In genomic region chr11:103433380-103433779, GRCh38 we compare ENCODE assay signal across 15 cellular contexts.
DNase-seq lines count a peak whose midpoint lies in the region; ATAC-seq and TF ChIP-seq lines count a peak whose summit lies in the region.
"Had no signal": no experiment of that assay in that cellular context is flagged by ENCODE, and none has a peak within 500 bp of the region (broad histone marks: within the 10 kb centered on the region; RNA-seq: fewer than 3 reads in every experiment).

No MANE protein-coding gene starts in this region.

- no peak overlapping the region for H3K27ac ChIP-seq in osteoblast (ENCODE audit: low read depth, low read length)
- H3K27ac ChIP-seq: gastrocnemius medialis, upper lobe of right lung had no signal

- no peaks in the 10 kb centered on the region for H4K20me1 ChIP-seq in osteoblast (ENCODE audit: insufficient read depth, low read length)

- no peaks in the 10 kb centered on the region for H3K36me3 ChIP-seq in osteoblast (ENCODE audit: insufficient read depth, low read length)
- H3K36me3 ChIP-seq: gastrocnemius medialis, upper lobe of right lung had no signal

- no peaks in the 10 kb centered on the region for H3K9me3 ChIP-seq in osteoblast (ENCODE audit: low read depth, low read length)
- H3K9me3 ChIP-seq: Caco-2, gastrocnemius medialis, upper lobe of right lung had no signal

- H3K79me2 ChIP-seq in osteoblast (ENCODE audit: insufficient read depth, low read length) = no peaks in the 10 kb centered on the region

- H3K4me1 ChIP-seq in osteoblast (ENCODE audit: insufficient read depth, low read length) = peaks cover 11% of the 10 kb centered on the region
- H3K4me1 ChIP-seq: Caco-2, gastrocnemius medialis, upper lobe of right lung had no signal

- TF ChIP-seq CTCF in epithelial cell of proximal tubule (conservative IDR thresholded peaks at IDR 0.05; ENCODE audit: low read depth, low read length) (no peak), osteoblast (IDR thresholded peaks at IDR 0.05; ENCODE audit: extremely low read depth, low read depth, low read length) (no peak)

- no peaks in the 10 kb centered on the region for H3K27me3 ChIP-seq in osteoblast (ENCODE audit: insufficient read depth, low read length)
- H3K27me3 ChIP-seq: gastrocnemius medialis, upper lobe of right lung had no signal

- no peak overlapping the region for H2AFZ ChIP-seq in osteoblast (ENCODE audit: low read length)

- ATAC-seq in activated CD4-positive, CD25-positive, alpha-beta regulatory T cell treated with anti-CD3 and anti-CD28 coated beads, Interleukin-2, amount 50 U/mL, for 24 hours = no peak
- ATAC-seq: activated CD8-positive, alpha-beta memory T cell treated with anti-CD3 and anti-CD28 coated beads, Interleukin-2, amount 10 ng/mL, durations not matched to agents 7 days and 5 days; gastrocnemius medialis; upper lobe of right lung had no signal

- DNase-seq in GM04504 (ENCODE audit: low read depth) = peak; percentile 74
- DNase-seq in RKO (ENCODE audit: low spot score) = peak; percentile 87
- DNase-seq in epithelial cell of proximal tubule (ENCODE audit: low read depth) = peak; percentile 23
- peak; percentile 89 for DNase-seq in osteoblast (ENCODE audit: insufficient read length, low spot score, missing footprints)
- no peak for DNase-seq in superior temporal gyrus (ENCODE audit: extremely low spot score)
- DNase-seq in UCSD-AML1 (lab: John Stamatoyannopoulos, UW; ENCODE audit: unreplicated experiment) = no peak
- no peak for DNase-seq in iPS-NIHi11 (ENCODE audit: low spot score)
- DNase-seq: activated CD8-positive, alpha-beta memory T cell treated with anti-CD3 and anti-CD28 coated beads, Interleukin-2, amount 10 ng/mL, durations not matched to agents 7 days and 5 days; amygdala; Caco-2; gastrocnemius medialis; NCI-H774; retina; upper lobe of right lung had no signal

- no peak overlapping the region for H3K4me2 ChIP-seq in osteoblast (ENCODE audit: insufficient read depth, low read length)

- H3K4me3 ChIP-seq in epithelial cell of proximal tubule (ENCODE audit: low read depth, low read length) = no peak overlapping the region
- no peak overlapping the region for H3K4me3 ChIP-seq in osteoblast (ENCODE audit: insufficient read depth, low read length)
- H3K4me3 ChIP-seq: gastrocnemius medialis, upper lobe of right lung had no signal

Comparison
In these comparisons a context has a peak if more than half of its experiments do, and no peak if none do; other contexts are left out.
1. DNase-seq: peak in GM04504 (single experiment), RKO (single experiment), epithelial cell of proximal tubule (single experiment) and osteoblast (single experiment); none in superior temporal gyrus (single experiment), UCSD-AML1 (single experiment) and iPS-NIHi11 (single experiment).